Comparison of ENCODE assay signal across 8 cellular contexts in the genomic region with DNA sequence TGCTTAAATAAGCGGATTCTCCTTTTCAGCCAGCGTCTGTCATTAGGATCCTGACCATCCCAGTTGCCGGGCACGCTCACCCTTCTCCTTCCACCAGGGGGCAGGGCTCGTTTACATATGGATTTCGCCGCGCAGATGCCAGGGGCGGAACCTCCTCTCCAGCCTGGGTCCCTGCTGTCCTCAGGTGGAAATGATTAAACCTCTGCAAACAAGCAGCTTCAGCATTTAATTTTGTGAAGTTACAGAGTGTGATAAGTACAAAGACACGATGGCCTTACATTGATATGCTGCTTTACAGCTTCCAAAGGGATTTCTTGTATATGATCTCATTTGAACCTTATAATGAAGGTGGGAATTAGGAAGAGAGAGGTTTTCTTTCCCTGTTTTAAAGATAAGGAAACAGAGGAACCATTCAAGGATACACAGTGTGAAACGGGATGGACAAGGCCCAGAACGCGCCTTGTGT. TPM values are rescaled to one million over a fixed set of nuclear protein-coding genes. Genes with fewer than 3 reads are reported as not detected.
DNase-seq lines count a peak whose midpoint lies in the region; ATAC-seq and TF ChIP-seq lines count a peak whose summit lies in the region.

No MANE protein-coding gene starts in this region.

- H3K4me3 ChIP-seq in effector memory CD4-positive, alpha-beta T cell (ENCODE audit: insufficient read depth, low read depth, low read length, poor library complexity, severe bottlenecking) = no peak overlapping the region

- H3K9me3 ChIP-seq in effector memory CD4-positive, alpha-beta T cell (ENCODE audit: control insufficient read depth, low read length) = no peaks in the 10 kb centered on the region

- no peaks in the 10 kb centered on the region for H3K36me3 ChIP-seq in effector memory CD4-positive, alpha-beta T cell (ENCODE audit: control insufficient read depth, insufficient read depth, low read length)

- peaks cover 10% of the 10 kb centered on the region for H3K27me3 ChIP-seq in effector memory CD4-positive, alpha-beta T cell (replicated peaks; ENCODE audit: control insufficient read depth, insufficient read depth, low read length, poor library complexity, severe bottlenecking)

- peaks cover 2% of the 10 kb centered on the region for H3K4me1 Mint-ChIP-seq in mesothelial cell of epicardium

- H3K27ac Mint-ChIP-seq in mesothelial cell of epicardium = no peak overlapping the region

- DNase-seq in DMS 273 (lab: John Stamatoyannopoulos, UW; ENCODE audit: unreplicated experiment) (peak; percentile 91), HuH-7 (ENCODE audit: low spot score) (peak; percentile 84), NOMO-1 (lab: John Stamatoyannopoulos, UW; ENCODE audit: unreplicated experiment in 2 of 2) (peak; percentile 54 to 74), mesothelial cell of epicardium (ENCODE audit: low spot score in 2 of 2, unreplicated experiment in 2 of 2) (peak; percentile 65 to 88)
- DNase-seq in activated CD8-positive, alpha-beta memory T cell treated with anti-CD3 and anti-CD28 coated beads for 1 hour (ENCODE audit: extremely low read depth in 1 of 2, low read depth in 1 of 2) = peak; percentile 39 to 55
- DNase-seq in effector memory CD4-positive, alpha-beta T cell = peak; percentile 47 to 59 (median 53)
- peak; percentile 34 to 43 for DNase-seq in stimulated activated CD8-positive, alpha-beta memory T cell treated with anti-CD3 and anti-CD28 coated beads, Interleukin-4, amount 100 ng/mL, for 1 hour (ENCODE audit: low read depth in 2 of 2, low spot score in 1 of 2)

- H3K4me3 Mint-ChIP-seq in mesothelial cell of epicardium = no peak overlapping the region

- H3K9me3 Mint-ChIP-seq in mesothelial cell of epicardium = no peaks in the 10 kb centered on the region

- peaks cover 53% of the 10 kb centered on the region for H3K27me3 Mint-ChIP-seq in mesothelial cell of epicardium (ENCODE audit: low read depth)

- H3K36me3 Mint-ChIP-seq in mesothelial cell of epicardium = no peaks in the 10 kb centered on the region

- peak; percentile 91 for TF ChIP-seq CTCF in mesothelial cell of epicardium (IDR thresholded peaks at IDR 0.05; ENCODE audit: unreplicated experiment)

- no peak for ATAC-seq in HG03097 (IDR thresholded peaks at IDR 0.05; ENCODE audit: low FRiP score, unreplicated experiment)

- H3K27ac ChIP-seq in effector memory CD4-positive, alpha-beta T cell (ENCODE audit: insufficient read depth, low read length, poor library complexity, severe bottlenecking) = no peak overlapping the region

- no peaks in the 10 kb centered on the region for H3K4me1 ChIP-seq in effector memory CD4-positive, alpha-beta T cell (ENCODE audit: control insufficient read depth, insufficient read depth, low read length, poor library complexity, severe bottlenecking)

RNA-seq across cellular contexts. Expression of a gene that starts 3.9 kb away (rescaled TPM):
- total RNA-seq in mesothelial cell of epicardium = not detected in 3 replicates

RNA-seq across cellular contexts. Expression of a gene that starts 18.8 kb away (rescaled TPM):
- total RNA-seq in mesothelial cell of epicardium = 39.0 to 43.6 TPM (median 39.5 TPM) in 3 replicates

RNA-seq across cellular contexts. Expression of a gene that starts 21.3 kb away (rescaled TPM):
- total RNA-seq in mesothelial cell of epicardium = not detected in 3 replicates

RNA-seq across cellular contexts. Expression of a gene that starts 31.6 kb away (rescaled TPM):
- total RNA-seq in mesothelial cell of epicardium = not detected in 3 replicates

RNA-seq across cellular contexts. Expression of a gene that starts 48.5 kb away (rescaled TPM):
- total RNA-seq in mesothelial cell of epicardium = not detected in 3 replicates

Comparison
In these comparisons a context has a peak if more than half of its experiments do, and no peak if none do; other contexts are left out.
1. DNase-seq: peak in every context shown above with its lines; median percentile 91 in DMS 273; 84 in HuH-7; 76 in mesothelial cell of epicardium; 64 in NOMO-1; 53 in effector memory CD4-positive, alpha-beta T cell; 47 in activated CD8-positive, alpha-beta memory T cell treated with anti-CD3 and anti-CD28 coated beads for 1 hour; 38 in stimulated activated CD8-positive, alpha-beta memory T cell treated with anti-CD3 and anti-CD28 coated beads, Interleukin-4, amount 100 ng/mL, for 1 hour.